Comparison of ENCODE assay signal across 38 cellular contexts in the genomic region with DNA sequence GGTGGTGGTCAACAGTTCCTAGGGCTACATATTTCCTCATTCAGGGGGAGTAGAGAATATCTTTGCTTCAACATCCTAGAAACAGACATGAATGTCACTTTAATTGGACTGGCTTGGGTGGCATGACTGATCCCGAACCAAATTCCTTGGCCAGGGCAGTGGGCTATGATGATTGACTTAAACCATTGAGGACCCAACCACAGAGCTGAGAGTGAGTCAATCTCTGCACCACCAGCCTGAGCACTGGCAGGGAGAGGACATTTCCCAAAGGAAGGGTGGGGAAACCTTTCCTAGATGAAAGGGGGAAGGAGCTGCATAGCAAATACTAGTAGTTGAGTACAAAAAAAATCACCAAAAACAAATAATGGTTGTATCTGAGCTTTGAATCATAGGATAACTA. TPM values are rescaled to one million over a fixed set of nuclear protein-coding genes. Genes with fewer than 3 reads are reported as not detected.
"Had no signal": no experiment of that assay in that cellular context is flagged by ENCODE, and none has a peak within 500 bp of the region (broad histone marks: within the 10 kb centered on the region; RNA-seq: fewer than 3 reads in every experiment).

No MANE protein-coding gene starts in this region.

- H3K27ac ChIP-seq: ascending aorta, body of pancreas, breast epithelium, PC-9, RWPE1, SJSA1 had no signal

- H3K9me3 ChIP-seq: ascending aorta, body of pancreas, breast epithelium, SJSA1, SK-N-SH had no signal

- H3K4me1 Mint-ChIP-seq: activated CD4-positive, alpha-beta T cell treated with anti-CD3 and anti-CD28 coated beads, Interleukin-2, amount 10 ng/mL, durations not matched to agents 24 days and 14 days; activated naive CD8-positive, alpha-beta T cell treated with anti-CD3 and anti-CD28 coated beads for 36 hours; activated T-helper 17 cell treated with anti-CD3 and anti-CD28 coated beads, Interleukin-2, amount 50 U/mL, for 72 hours; IgD-negative memory B cell had no signal

- H3K9me2 ChIP-seq: SK-N-SH had no signal

- H2AFZ ChIP-seq: PC-9 had no signal

- H3K27me3 ChIP-seq: ascending aorta, body of pancreas, breast epithelium, SJSA1 had no signal

- ATAC-seq: activated CD8-positive, alpha-beta T cell treated with anti-CD3 and anti-CD28 coated beads for 36 hours; activated T-cell treated with anti-CD3 and anti-CD28 coated beads, Interleukin-2, amount 50 U/mL, for 72 hours; activated T-helper 17 cell treated with anti-CD3 and anti-CD28 coated beads, Interleukin-2, amount 50 U/mL, for 72 hours; body of pancreas had no signal

- H3K4me1 ChIP-seq: ascending aorta, body of pancreas, breast epithelium, SJSA1 had no signal

- FAIRE-seq: RCC 7860, TTC549 had no signal

- H3K36me3 Mint-ChIP-seq: activated naive CD8-positive, alpha-beta T cell treated with anti-CD3 and anti-CD28 coated beads for 36 hours; IgD-negative memory B cell had no signal

- H3K4me3 ChIP-seq: ascending aorta, body of pancreas, breast epithelium, PC-9, SJSA1 had no signal

- H3K36me3 ChIP-seq: ascending aorta, breast epithelium, SJSA1 had no signal

- H3K4me3 Mint-ChIP-seq: activated CD4-positive, alpha-beta T cell treated with anti-CD3 and anti-CD28 coated beads, Interleukin-2, amount 10 ng/mL, durations not matched to agents 24 days and 14 days; activated CD8-positive, alpha-beta T cell treated with anti-CD3 and anti-CD28 coated beads for 36 hours; activated naive CD8-positive, alpha-beta T cell treated with anti-CD3 and anti-CD28 coated beads for 36 hours; activated T-cell treated with anti-CD3 and anti-CD28 coated beads, Interleukin-2, amount 50 U/mL, for 72 hours; activated T-helper 17 cell treated with anti-CD3 and anti-CD28 coated beads, Interleukin-2, amount 50 U/mL, for 72 hours; IgD-negative memory B cell; T-helper 1 cell treated with Interleukin-12 subunit alpha and Interleukin-12 subunit beta and Interleukin-4 antibody, amounts not matched to agents 30 μg/mL and 1 μg/mL, for 36 hours; T-helper 2 cell treated with Interferon-gamma antibody and Interleukin-4, amounts not matched to agents 5 μg/mL and 100 μg/mL, for 36 hours had no signal

- H3K27ac Mint-ChIP-seq: activated CD4-positive, alpha-beta T cell treated with anti-CD3 and anti-CD28 coated beads, Interleukin-2, amount 10 ng/mL, durations not matched to agents 24 days and 14 days; activated CD8-positive, alpha-beta T cell treated with anti-CD3 and anti-CD28 coated beads for 36 hours; activated naive CD8-positive, alpha-beta T cell treated with anti-CD3 and anti-CD28 coated beads for 36 hours; activated T-cell treated with anti-CD3 and anti-CD28 coated beads, Interleukin-2, amount 50 U/mL, for 72 hours; activated T-helper 17 cell treated with anti-CD3 and anti-CD28 coated beads, Interleukin-2, amount 50 U/mL, for 72 hours; IgD-negative memory B cell; T-helper 1 cell treated with Interleukin-12 subunit alpha and Interleukin-12 subunit beta and Interleukin-4 antibody, amounts not matched to agents 30 μg/mL and 1 μg/mL, for 36 hours; T-helper 2 cell treated with Interferon-gamma antibody and Interleukin-4, amounts not matched to agents 5 μg/mL and 100 μg/mL, for 36 hours had no signal

- H3K4me2 ChIP-seq: PC-9, SK-N-SH had no signal

- DNase-seq: activated CD4-positive, alpha-beta T cell treated with anti-CD3 and anti-CD28 coated beads, Interleukin-2, amount 10 ng/mL, durations not matched to agents 24 days and 14 days; activated CD4-positive, alpha-beta T cell treated with anti-CD3 and anti-CD28 coated beads, Interleukin-2, amount 50 U/mL, for 4 hours; activated CD8-positive, alpha-beta T cell treated with anti-CD3 and anti-CD28 coated beads for 36 hours; activated effector memory CD4-positive, alpha-beta T cell treated with anti-CD3 and anti-CD28 coated beads, Interleukin-2, amount 50 U/mL, for 16 hours; activated naive CD4-positive, alpha-beta T cell; activated naive CD4-positive, alpha-beta T cell treated with anti-CD3 and anti-CD28 coated beads, Interleukin-2, amount 50 U/mL, for 16 hours; activated naive CD8-positive, alpha-beta T cell treated with anti-CD3 and anti-CD28 coated beads for 36 hours; activated T-cell treated with anti-CD3 and anti-CD28 coated beads, Interleukin-2, amount 50 U/mL, for 1 hour; activated T-cell treated with anti-CD3 and anti-CD28 coated beads, Interleukin-2, amount 50 U/mL, for 72 hours; amniotic stem cell; body of pancreas; Karpas-422; KBM-7; NCI-H1105; NCI-H1417 treated with DMSO at 0.1 percent for 48 hours; NCI-H187 treated with DMSO at 0.1 percent for 48 hours; NCI-H2081; NCI-H2171 treated with DMSO at 0.1 percent for 48 hours; NCI-H345; NCI-H510A; NCI-H526; NCI-H748 treated with DMSO at 0.1 percent for 48 hours; NK-92 treated with Interleukin-12 subunit alpha and Interleukin-12 subunit beta, amount 100 ng/mL, for 24 hours; PC-9; SHP77 treated with DMSO at 0.1 percent for 48 hours; SK-N-SH had no signal

RNA-seq across cellular contexts. Expression of gene ENTREP1, which starts 52.8 kb away (rescaled TPM):
- total RNA-seq: activated CD4-positive, alpha-beta T cell treated with anti-CD3 and anti-CD28 coated beads, Interleukin-2, amount 10 ng/mL, durations not matched to agents 24 days and 14 days; activated CD8-positive, alpha-beta memory T cell treated with anti-CD3 and anti-CD28 coated beads for 36 hours; activated CD8-positive, alpha-beta T cell treated with anti-CD3 and anti-CD28 coated beads for 36 hours; activated naive CD8-positive, alpha-beta T cell treated with anti-CD3 and anti-CD28 coated beads for 36 hours; activated T-cell treated with anti-CD3 and anti-CD28 coated beads, Interleukin-2, amount 50 U/mL, for 72 hours; activated T-helper 17 cell treated with anti-CD3 and anti-CD28 coated beads, Interleukin-2, amount 50 U/mL, for 72 hours; OCI-LY7; SJSA1 had no signal
- polyA plus RNA-seq: IgD-negative memory B cell, SK-N-SH had no signal
